8 cellular contexts compared by ENCODE assay signal in the genomic region with DNA sequence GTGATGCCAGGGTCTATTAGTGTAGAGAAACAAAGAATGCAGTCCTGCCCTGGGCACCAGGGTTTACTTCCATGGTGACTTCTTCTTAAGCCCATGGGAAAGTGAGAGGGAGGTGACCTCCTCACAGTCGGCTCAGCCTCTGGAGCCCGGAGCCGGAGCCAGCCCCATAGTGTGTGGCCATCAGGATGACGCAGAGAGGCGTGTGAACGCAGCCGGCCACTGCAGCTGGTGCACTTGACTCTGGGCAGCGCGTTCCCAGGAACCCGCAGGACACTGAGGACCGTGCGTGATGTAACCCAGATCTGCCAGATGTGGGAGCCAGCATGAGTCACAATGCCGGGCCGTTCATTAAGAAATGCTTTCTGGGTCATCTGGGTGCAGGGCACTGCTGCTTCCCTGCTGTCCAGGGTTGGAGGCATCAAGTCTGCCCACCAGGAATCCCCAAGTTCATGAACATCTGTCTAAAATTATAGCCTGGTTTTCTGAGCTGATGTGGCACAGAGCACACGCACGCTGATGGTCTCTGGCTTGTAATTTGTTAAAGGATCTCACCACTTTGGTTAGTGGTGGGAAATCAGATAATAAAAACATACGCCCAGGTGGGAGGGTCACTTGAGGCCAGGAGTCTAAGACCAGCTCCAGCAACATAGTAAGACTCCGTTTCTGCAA.
DNase-seq lines count a peak whose midpoint lies in the region; ATAC-seq and TF ChIP-seq lines count a peak whose summit lies in the region.

No MANE protein-coding gene starts in this region.

- ATAC-seq in GM23338 = peak; percentile 72
- ATAC-seq in upper lobe of left lung (ENCODE audit: low FRiP score in 2 of 2) = peak; percentile 91 to 97

- H3K27me3 ChIP-seq in GM23338 (ENCODE audit: insufficient read depth) (no peaks in the 10 kb centered on the region), endodermal cell (ENCODE audit: control insufficient read depth, insufficient read depth, low read length, poor library complexity, severe bottlenecking) (no peaks in the 10 kb centered on the region), upper lobe of left lung (no peaks in the 10 kb centered on the region)

- H3K27ac ChIP-seq in GM23338 (ENCODE audit: low read depth) = peak overlapping the region; percentile 73
- H3K27ac ChIP-seq in endodermal cell (ENCODE audit: low read depth, low read length) = peak overlapping the region; percentile 61
- H3K27ac ChIP-seq in upper lobe of left lung = peak overlapping the region in 2 of 4 donors; percentile 45 to 52

- H3K4me1 ChIP-seq in GM23338 (ENCODE audit: insufficient read depth) (peaks cover 37% of the 10 kb centered on the region), endodermal cell (ENCODE audit: control insufficient read depth, insufficient read depth, low read length) (no peaks in the 10 kb centered on the region), upper lobe of left lung (peaks cover 9 to 19% (median 17%) of the 10 kb centered on the region in 4 donors)

- H3K9me3 Mint-ChIP-seq in GM23338 = peaks cover 4% of the 10 kb centered on the region; the same call in 1 of the 3 replicates
- peaks cover 6% of the 10 kb centered on the region for H3K9me3 Mint-ChIP-seq in endodermal cell
- H3K9me3 Mint-ChIP-seq in activated CD4-positive, alpha-beta memory T cell treated with anti-CD3 and anti-CD28 coated beads, Interleukin-2, amount 10 ng/mL, durations not matched to agents 7 days and 5 days = peaks cover 4% of the 10 kb centered on the region

- no peaks in the 10 kb centered on the region; the same call in 1 of the 2 replicates for H3F3A ChIP-seq in GM23338 (replicated peaks; ENCODE audit: low read depth)

- TF ChIP-seq CTCF in GM23338 (conservative IDR thresholded peaks at IDR 0.05; ENCODE audit: low read depth in 2 of 2) (no peak), endodermal cell (conservative IDR thresholded peaks at IDR 0.05) (no peak), upper lobe of left lung (IDR thresholded peaks at IDR 0.05) (no peak)

- H3K79me2 ChIP-seq in GM23338 (replicated peaks; ENCODE audit: insufficient read depth) = peaks cover 86% of the 10 kb centered on the region

- H4K20me1 ChIP-seq in GM23338 (replicated peaks; ENCODE audit: insufficient read depth) = no peaks in the 10 kb centered on the region

- no peak overlapping the region for H3K9ac ChIP-seq in endodermal cell (ENCODE audit: extremely low read depth, low read length, poor library complexity, severe bottlenecking)

- no peak overlapping the region for H2AFZ ChIP-seq in GM23338

- H3K9me2 ChIP-seq in GM23338 (ENCODE audit: insufficient read depth) = no peaks in the 10 kb centered on the region

- H3K36me3 Mint-ChIP-seq in GM23338 (ENCODE audit: low read depth) (peaks cover 15% of the 10 kb centered on the region; the same call in 2 of the 3 replicates), endodermal cell (ENCODE audit: low read depth) (peaks cover 6% of the 10 kb centered on the region)
- peaks cover 2% of the 10 kb centered on the region for H3K36me3 Mint-ChIP-seq in activated CD4-positive, alpha-beta memory T cell treated with anti-CD3 and anti-CD28 coated beads, Interleukin-2, amount 10 ng/mL, durations not matched to agents 7 days and 5 days (ENCODE audit: low read depth)

- peak; percentile 61 for DNase-seq in GM23338 (ENCODE audit: low spot score)
- DNase-seq in endodermal cell = peak; percentile 74
- DNase-seq in mesenteric fat pad (ENCODE audit: low spot score) = peak; percentile 94
- peak; percentile 87 to 91 for DNase-seq in upper lobe of left lung
- no peak for DNase-seq in activated CD4-positive, alpha-beta memory T cell treated with anti-CD3 and anti-CD28 coated beads, Interleukin-2, amount 10 ng/mL, durations not matched to agents 7 days and 5 days
- DNase-seq in activated CD4-positive, CD25-positive, alpha-beta regulatory T cell (lab: John Stamatoyannopoulos, UW) = no peak
- DNase-seq in UCSD-AML1 (lab: John Stamatoyannopoulos, UW; ENCODE audit: unreplicated experiment) = no peak

- peaks cover 7% of the 10 kb centered on the region for H3K27me3 Mint-ChIP-seq in GM23338 (ENCODE audit: insufficient read depth, low read depth, poor library complexity)
- no peaks in the 10 kb centered on the region for H3K27me3 Mint-ChIP-seq in endodermal cell (ENCODE audit: insufficient read depth)
- H3K27me3 Mint-ChIP-seq in activated CD4-positive, alpha-beta memory T cell treated with anti-CD3 and anti-CD28 coated beads, Interleukin-2, amount 10 ng/mL, durations not matched to agents 7 days and 5 days = no peaks in the 10 kb centered on the region

- CTCF ChIA-PET in activated CD4-positive, alpha-beta memory T cell treated with anti-CD3 and anti-CD28 coated beads, Interleukin-2, amount 10 ng/mL, durations not matched to agents 7 days and 5 days (lab: Charles Lee) = no interaction called here

- H3K4me3 ChIP-seq in GM23338 = peak overlapping the region; percentile 6; the same call in 1 of the 2 replicates
- no peak overlapping the region for H3K4me3 ChIP-seq in endodermal cell (ENCODE audit: low read length)
- peak overlapping the region in 3 of 4 donors; percentile 4 to 24 (median 16) for H3K4me3 ChIP-seq in upper lobe of left lung

- H3K27ac Mint-ChIP-seq in GM23338 (peak overlapping the region; percentile 47), endodermal cell (peak overlapping the region; percentile 74)
- no peak overlapping the region for H3K27ac Mint-ChIP-seq in activated CD4-positive, alpha-beta memory T cell treated with anti-CD3 and anti-CD28 coated beads, Interleukin-2, amount 10 ng/mL, durations not matched to agents 7 days and 5 days

- POLR2A ChIA-PET in activated CD4-positive, alpha-beta memory T cell treated with anti-CD3 and anti-CD28 coated beads, Interleukin-2, amount 10 ng/mL, durations not matched to agents 7 days and 5 days (lab: Charles Lee) = no interaction called here

- TF ChIP-seq POLR2A in upper lobe of left lung (IDR thresholded peaks at IDR 0.05) = peak in 1 of 4 donors; percentile 45

- H3K4me3 Mint-ChIP-seq in GM23338 (no peak overlapping the region), endodermal cell (no peak overlapping the region)
- H3K4me3 Mint-ChIP-seq in activated CD4-positive, alpha-beta memory T cell treated with anti-CD3 and anti-CD28 coated beads, Interleukin-2, amount 10 ng/mL, durations not matched to agents 7 days and 5 days = no peak overlapping the region

- peaks cover 11% of the 10 kb centered on the region for H3K9me3 ChIP-seq in endodermal cell (ENCODE audit: control insufficient read depth, low read length)
- no peaks in the 10 kb centered on the region for H3K9me3 ChIP-seq in upper lobe of left lung

- 79 to 85% methylated on average over 18 of the region's 18 CpGs for WGBS in endodermal cell (ENCODE audit: insufficient coverage in 1 of 2, insufficient read length in 1 of 2), 2 experiments
- WGBS in upper lobe of left lung, 2 donors = 61 to 77% methylated on average over 6 to 17 of the region's 18 CpGs

- peak in 3 of 4 donors; percentile 9 to 91 (median 91) for TF ChIP-seq EP300 in upper lobe of left lung (IDR thresholded peaks at IDR 0.05)

- H3K4me2 ChIP-seq in GM23338 = peak overlapping the region; percentile 22

- H3K4me1 Mint-ChIP-seq in GM23338 (peaks cover 39% of the 10 kb centered on the region), endodermal cell (peaks cover 20% of the 10 kb centered on the region)
- peaks cover 23% of the 10 kb centered on the region for H3K4me1 Mint-ChIP-seq in activated CD4-positive, alpha-beta memory T cell treated with anti-CD3 and anti-CD28 coated beads, Interleukin-2, amount 10 ng/mL, durations not matched to agents 7 days and 5 days

- no peaks in the 10 kb centered on the region for H3K36me3 ChIP-seq in GM23338 (ENCODE audit: insufficient read depth)
- no peaks in the 10 kb centered on the region for H3K36me3 ChIP-seq in endodermal cell (ENCODE audit: control insufficient read depth, insufficient read depth, low read length)
- H3K36me3 ChIP-seq in upper lobe of left lung = no peaks in the 10 kb centered on the region

TF ChIP-seq in PFSK-1, 5 proteins besides CTCF, POLR2A, EP300 and RAD21:
- TF ChIP-seq, protein P1, sequence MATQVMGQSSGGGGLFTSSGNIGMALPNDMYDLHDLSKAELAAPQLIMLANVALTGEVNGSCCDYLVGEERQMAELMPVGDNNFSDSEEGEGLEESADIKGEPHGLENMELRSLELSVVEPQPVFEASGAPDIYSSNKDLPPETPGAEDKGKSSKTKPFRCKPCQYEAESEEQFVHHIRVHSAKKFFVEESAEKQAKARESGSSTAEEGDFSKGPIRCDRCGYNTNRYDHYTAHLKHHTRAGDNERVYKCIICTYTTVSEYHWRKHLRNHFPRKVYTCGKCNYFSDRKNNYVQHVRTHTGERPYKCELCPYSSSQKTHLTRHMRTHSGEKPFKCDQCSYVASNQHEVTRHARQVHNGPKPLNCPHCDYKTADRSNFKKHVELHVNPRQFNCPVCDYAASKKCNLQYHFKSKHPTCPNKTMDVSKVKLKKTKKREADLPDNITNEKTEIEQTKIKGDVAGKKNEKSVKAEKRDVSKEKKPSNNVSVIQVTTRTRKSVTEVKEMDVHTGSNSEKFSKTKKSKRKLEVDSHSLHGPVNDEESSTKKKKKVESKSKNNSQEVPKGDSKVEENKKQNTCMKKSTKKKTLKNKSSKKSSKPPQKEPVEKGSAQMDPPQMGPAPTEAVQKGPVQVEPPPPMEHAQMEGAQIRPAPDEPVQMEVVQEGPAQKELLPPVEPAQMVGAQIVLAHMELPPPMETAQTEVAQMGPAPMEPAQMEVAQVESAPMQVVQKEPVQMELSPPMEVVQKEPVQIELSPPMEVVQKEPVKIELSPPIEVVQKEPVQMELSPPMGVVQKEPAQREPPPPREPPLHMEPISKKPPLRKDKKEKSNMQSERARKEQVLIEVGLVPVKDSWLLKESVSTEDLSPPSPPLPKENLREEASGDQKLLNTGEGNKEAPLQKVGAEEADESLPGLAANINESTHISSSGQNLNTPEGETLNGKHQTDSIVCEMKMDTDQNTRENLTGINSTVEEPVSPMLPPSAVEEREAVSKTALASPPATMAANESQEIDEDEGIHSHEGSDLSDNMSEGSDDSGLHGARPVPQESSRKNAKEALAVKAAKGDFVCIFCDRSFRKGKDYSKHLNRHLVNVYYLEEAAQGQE (IDR thresholded peaks at IDR 0.05; ENCODE audit: insufficient read depth in 1 of 2, low read depth in 2 of 2, low read length in 2 of 2) = no peak
- TF ChIP-seq TAF1 (IDR thresholded peaks at IDR 0.05; ENCODE audit: borderline replicate concordance, insufficient read depth, low read length) = no peak
- TF ChIP-seq POLR2AphosphoS5 (IDR thresholded peaks at IDR 0.05; ENCODE audit: low read depth, low read length) = peak; percentile 65
- peak; percentile 94 for TF ChIP-seq FOXP2 (optimal IDR thresholded peaks at IDR 0.05; ENCODE audit: borderline replicate concordance, extremely low read depth, extremely low read length, insufficient read depth)
TF ChIP-seq in PFSK-1: peak in this region for 2.

Comparison
In these comparisons a context has a peak if more than half of its experiments do, and no peak if none do; other contexts are left out.
1. DNase-seq: peak in GM23338 (single experiment), endodermal cell (single experiment), mesenteric fat pad (single experiment) and upper lobe of left lung (2 of 2); none in activated CD4-positive, alpha-beta memory T cell treated with anti-CD3 and anti-CD28 coated beads, Interleukin-2, amount 10 ng/mL, durations not matched to agents 7 days and 5 days (single experiment), activated CD4-positive, CD25-positive, alpha-beta regulatory T cell (0 of 4) and UCSD-AML1 (single experiment).